Comparison of ENCODE assay signal across 1 cellular context in genomic region chr16:20637247-20637646, GRCh38.
TF ChIP-seq lines count a peak whose summit lies in the region.

No MANE protein-coding gene starts in this region.

TF ChIP-seq in GM23338, 12 proteins besides CTCF, POLR2A, EP300 and RAD21 (continued from another document):
- TF ChIP-seq ZNF462 (CRISPR knock-in tag; IDR thresholded peaks at IDR 0.05) (no peak), REST (IDR thresholded peaks at IDR 0.05; ENCODE audit: unreplicated experiment) (no peak), NANOG (IDR thresholded peaks at IDR 0.05; ENCODE audit: borderline replicate concordance) (no peak), EZH2phosphoT487 (IDR thresholded peaks at IDR 0.05; ENCODE audit: unreplicated experiment) (no peak), ETS1 (IDR thresholded peaks at IDR 0.05) (no peak), EZH2 (IDR thresholded peaks at IDR 0.05; ENCODE audit: low read depth, unreplicated experiment) (no peak), JUNB (IDR thresholded peaks at IDR 0.05; ENCODE audit: unreplicated experiment) (no peak), ZNF331 (CRISPR knock-in tag; IDR thresholded peaks at IDR 0.05; ENCODE audit: low read depth) (no peak), ZNF114 (CRISPR knock-in tag; IDR thresholded peaks at IDR 0.05) (no peak), CREB1 (CRISPR knock-in tag; IDR thresholded peaks at IDR 0.05; ENCODE audit: low read depth) (no peak)
TF ChIP-seq in GM23338: peak in this region for 0.
